In genomic region chr9:20319641-20320337, GRCh38 we compare ENCODE assay signal across 9 cellular contexts.
A peak's percentile ranks its signal among the peaks of the same experiment; 100 is the strongest.
DNase-seq lines count a peak whose midpoint lies in the region; ATAC-seq and TF ChIP-seq lines count a peak whose summit lies in the region.
"Had no signal": no experiment of that assay in that cellular context is flagged by ENCODE, and none has a peak within 500 bp of the region (broad histone marks: within the 10 kb centered on the region; RNA-seq: fewer than 3 reads in every experiment).

No MANE protein-coding gene starts in this region.

- peaks cover 17% of the 10 kb centered on the region for H3K9me3 Mint-ChIP-seq in activated naive CD4-positive, alpha-beta T cell treated with anti-CD3 and anti-CD28 coated beads, Interleukin-2, amount 50 U/mL, for 24 hours
- no peaks in the 10 kb centered on the region for H3K9me3 Mint-ChIP-seq in mesothelial cell of epicardium

- in situ Hi-C loops in KBM-7 (cut with MboI; ENCODE audit: low pct_unique_long_range_greater_than_20kb, low sequenced_read_pairs), result no loop called here

- no peak for TF ChIP-seq CTCF in mesothelial cell of epicardium (IDR thresholded peaks at IDR 0.05; ENCODE audit: unreplicated experiment)

- H3K4me3 Mint-ChIP-seq in activated naive CD4-positive, alpha-beta T cell treated with anti-CD3 and anti-CD28 coated beads, Interleukin-2, amount 50 U/mL, for 24 hours, result peak overlapping the region; percentile 16
- H3K4me3 Mint-ChIP-seq in mesothelial cell of epicardium, result no peak overlapping the region

- peak overlapping the region; percentile 96 for H3K27ac Mint-ChIP-seq in activated naive CD4-positive, alpha-beta T cell treated with anti-CD3 and anti-CD28 coated beads, Interleukin-2, amount 50 U/mL, for 24 hours
- H3K27ac Mint-ChIP-seq in mesothelial cell of epicardium, result peak overlapping the region; percentile 67

- ATAC-seq in GM18873 (IDR thresholded peaks at IDR 0.05; ENCODE audit: low FRiP score, unreplicated experiment), result no peak
- no peak for ATAC-seq in HG03571 (IDR thresholded peaks at IDR 0.05; ENCODE audit: unreplicated experiment)
- ATAC-seq: Panc1 had no signal

- DNase-seq in COLO668 (lab: John Stamatoyannopoulos, UW; ENCODE audit: unreplicated experiment) (peak; percentile 37), M059J (ENCODE audit: low read depth) (peak; percentile 95), mesothelial cell of epicardium (ENCODE audit: low spot score in 2 of 2, unreplicated experiment in 2 of 2) (no peak), KBM-7 (no peak), activated gamma-delta T cell (lab: John Stamatoyannopoulos, UW) (no peak)

- peaks cover 97% of the 10 kb centered on the region for H3K4me1 Mint-ChIP-seq in activated naive CD4-positive, alpha-beta T cell treated with anti-CD3 and anti-CD28 coated beads, Interleukin-2, amount 50 U/mL, for 24 hours
- H3K4me1 Mint-ChIP-seq in mesothelial cell of epicardium, result peaks cover 23% of the 10 kb centered on the region

- no peaks in the 10 kb centered on the region for H3K27me3 Mint-ChIP-seq in activated naive CD4-positive, alpha-beta T cell treated with anti-CD3 and anti-CD28 coated beads, Interleukin-2, amount 50 U/mL, for 24 hours
- no peaks in the 10 kb centered on the region for H3K27me3 Mint-ChIP-seq in mesothelial cell of epicardium (ENCODE audit: low read depth)

- H3K36me3 Mint-ChIP-seq in activated naive CD4-positive, alpha-beta T cell treated with anti-CD3 and anti-CD28 coated beads, Interleukin-2, amount 50 U/mL, for 24 hours, result peaks cover 8% of the 10 kb centered on the region
- no peaks in the 10 kb centered on the region for H3K36me3 Mint-ChIP-seq in mesothelial cell of epicardium

Comparison
In these comparisons a context has a peak if more than half of its experiments do, and no peak if none do; other contexts are left out.
1. DNase-seq: peak in COLO668 (single experiment) and M059J (single experiment); none in mesothelial cell of epicardium (0 of 2), KBM-7 (single experiment) and activated gamma-delta T cell (single experiment).